Comparison of ENCODE assay signal across 8 cellular contexts in genomic region chr3:194686816-194687637, GRCh38. TPM values are rescaled to one million over a fixed set of nuclear protein-coding genes. Genes with fewer than 3 reads are reported as not detected.
DNase-seq lines count a peak whose midpoint lies in the region; ATAC-seq and TF ChIP-seq lines count a peak whose summit lies in the region.

No MANE protein-coding gene starts in this region.

- TF ChIP-seq CTCF in HFFc6 (IDR thresholded peaks at IDR 0.05) (no peak), tibial artery (IDR thresholded peaks at IDR 0.05) (no peak)

- no peaks in the 10 kb centered on the region for H3K9me3 Mint-ChIP-seq in CD4-positive, alpha-beta memory T cell
- H3K9me3 Mint-ChIP-seq in HFFc6 = no peaks in the 10 kb centered on the region
- no peaks in the 10 kb centered on the region for H3K9me3 Mint-ChIP-seq in activated CD4-positive, alpha-beta T cell treated with anti-CD3 and anti-CD28 coated beads, Interleukin-2, amount 10 ng/mL, durations not matched to agents 7 days and 5 days

- no peaks in the 10 kb centered on the region for H3K9me3 ChIP-seq in CD4-positive, alpha-beta memory T cell (ENCODE audit: control insufficient read depth in 1 of 2, low read length in 2 of 2)
- H3K9me3 ChIP-seq in mononuclear cell (ENCODE audit: low read depth, low read length) = no peaks in the 10 kb centered on the region
- no peaks in the 10 kb centered on the region for H3K9me3 ChIP-seq in tibial artery

- no peak for ATAC-seq in HG02938 (IDR thresholded peaks at IDR 0.05; ENCODE audit: unreplicated experiment)

- H3K4me1 ChIP-seq in CD4-positive, alpha-beta memory T cell (ENCODE audit: insufficient read depth, low read length) = peaks cover 51% of the 10 kb centered on the region
- peaks cover 72% of the 10 kb centered on the region for H3K4me1 ChIP-seq in mononuclear cell (ENCODE audit: insufficient read depth, low read length)
- H3K4me1 ChIP-seq in tibial artery = peaks cover 0 to 43% (median 34%) of the 10 kb centered on the region in 4 donors

- CTCF ChIA-PET in CD4-positive, alpha-beta memory T cell (lab: Charles Lee; ENCODE audit: partially characterized antibody) = interaction anchor here (0.7 to 9.0 kb wide), 26 partner anchors 10 to 587 kb away, joined by 3 to 281 read pairs (median 4); partner anchors contain the start of genes LSG1 and XXYLT1
- CTCF ChIA-PET in activated CD4-positive, alpha-beta T cell treated with anti-CD3 and anti-CD28 coated beads, Interleukin-2, amount 10 ng/mL, durations not matched to agents 7 days and 5 days (lab: Charles Lee) = interaction anchor here (0.5 to 3.7 kb wide), 12 partner anchors 11 to 583 kb away, joined by 3 to 35 read pairs (median 4); partner anchors contain the start of genes LSG1 and XXYLT1

- H3K36me3 ChIP-seq in CD4-positive, alpha-beta memory T cell (ENCODE audit: insufficient read depth, low read length) = no peaks in the 10 kb centered on the region
- H3K36me3 ChIP-seq in tibial artery = no peaks in the 10 kb centered on the region

- peak overlapping the region in 5 of 7 donors; percentile 47 to 94 (median 90) for H3K27ac Mint-ChIP-seq in CD4-positive, alpha-beta memory T cell
- H3K27ac Mint-ChIP-seq in HFFc6 = no peak overlapping the region; the same call in 1 of the 2 replicates
- H3K27ac Mint-ChIP-seq in activated CD4-positive, alpha-beta T cell treated with anti-CD3 and anti-CD28 coated beads, Interleukin-2, amount 10 ng/mL, durations not matched to agents 7 days and 5 days = no peak overlapping the region

- peaks cover 0 to 5% of the 10 kb centered on the region in 2 donors for H3K36me3 Mint-ChIP-seq in CD4-positive, alpha-beta memory T cell
- peaks cover 7% of the 10 kb centered on the region; the same call in 1 of the 2 replicates for H3K36me3 Mint-ChIP-seq in HFFc6 (ENCODE audit: low read depth)
- no peaks in the 10 kb centered on the region for H3K36me3 Mint-ChIP-seq in activated CD4-positive, alpha-beta T cell treated with anti-CD3 and anti-CD28 coated beads, Interleukin-2, amount 10 ng/mL, durations not matched to agents 7 days and 5 days (ENCODE audit: low read depth)

- no peaks in the 10 kb centered on the region for H3K27me3 ChIP-seq in CD4-positive, alpha-beta memory T cell (ENCODE audit: insufficient read depth, low read length)
- no peaks in the 10 kb centered on the region for H3K27me3 ChIP-seq in mononuclear cell (ENCODE audit: insufficient read depth, low read length)
- peaks cover 0 to 14% of the 10 kb centered on the region in 2 donors for H3K27me3 ChIP-seq in tibial artery

- peak overlapping the region; percentile 44 for H3K27ac ChIP-seq in CD4-positive, alpha-beta memory T cell (ENCODE audit: low read depth, low read length)
- peak overlapping the region; percentile 47 to 77 for H3K27ac ChIP-seq in tibial artery

- intact Hi-C loops in CD4-positive, alpha-beta memory T cell (cut with micrococcal nuclease) = loop anchor here (5.0 kb wide), 1 partner anchor 840 kb away; no protein-coding TSS in a partner anchor
- intact Hi-C loops in tibial artery (cut with DNase I; ENCODE audit: low total_unique reads) = no loop called here

- peak overlapping the region; percentile 45 to 58 for H3K4me3 ChIP-seq in CD4-positive, alpha-beta memory T cell (ENCODE audit: low read length in 2 of 2)
- H3K4me3 ChIP-seq in mononuclear cell (ENCODE audit: low read length) = peak overlapping the region; percentile 75
- H3K4me3 ChIP-seq in tibial artery = peak overlapping the region; percentile 55 to 59

- peak overlapping the region; percentile 90 to 98 (median 94) for H3K4me3 Mint-ChIP-seq in CD4-positive, alpha-beta memory T cell
- peak overlapping the region; percentile 94 for H3K4me3 Mint-ChIP-seq in HFFc6
- H3K4me3 Mint-ChIP-seq in activated CD4-positive, alpha-beta T cell treated with anti-CD3 and anti-CD28 coated beads, Interleukin-2, amount 10 ng/mL, durations not matched to agents 7 days and 5 days = peak overlapping the region; percentile 77

- peaks cover 25 to 59% (median 44%) of the 10 kb centered on the region in 4 donors for H3K4me1 Mint-ChIP-seq in CD4-positive, alpha-beta memory T cell
- H3K4me1 Mint-ChIP-seq in HFFc6 (ENCODE audit: low read depth) = peaks cover 60% of the 10 kb centered on the region
- H3K4me1 Mint-ChIP-seq in activated CD4-positive, alpha-beta T cell treated with anti-CD3 and anti-CD28 coated beads, Interleukin-2, amount 10 ng/mL, durations not matched to agents 7 days and 5 days = peaks cover 54% of the 10 kb centered on the region

- POLR2A ChIA-PET in CD4-positive, alpha-beta memory T cell (lab: Charles Lee; ENCODE audit: partially characterized antibody) = interaction anchor here (0.7 to 8.1 kb wide), 24 partner anchors 9 to 863 kb away, joined by 3 to 262 read pairs (median 6); partner anchors contain the start of genes LSG1, PPP1R2, TMEM44 and XXYLT1
- POLR2A ChIA-PET in activated CD4-positive, alpha-beta T cell treated with anti-CD3 and anti-CD28 coated beads, Interleukin-2, amount 10 ng/mL, durations not matched to agents 7 days and 5 days (lab: Charles Lee) = no interaction called here

- no peaks in the 10 kb centered on the region for H3K27me3 Mint-ChIP-seq in CD4-positive, alpha-beta memory T cell
- peaks cover 10% of the 10 kb centered on the region for H3K27me3 Mint-ChIP-seq in HFFc6 (ENCODE audit: insufficient read depth)
- H3K27me3 Mint-ChIP-seq in activated CD4-positive, alpha-beta T cell treated with anti-CD3 and anti-CD28 coated beads, Interleukin-2, amount 10 ng/mL, durations not matched to agents 7 days and 5 days = peaks cover 69% of the 10 kb centered on the region

- DNase-seq in CD4-positive, alpha-beta memory T cell = peak; percentile 31 to 47 (median 41)
- DNase-seq in HFFc6 = peak; percentile 23
- no peak for DNase-seq in activated CD4-positive, alpha-beta T cell treated with anti-CD3 and anti-CD28 coated beads, Interleukin-2, amount 10 ng/mL, durations not matched to agents 7 days and 5 days
- DNase-seq in epidermal melanocyte (ENCODE audit: insufficient read length, low spot score) = peak; percentile 48
- peak; percentile 29 to 73 for DNase-seq in tibial artery
- DNase-seq in mesenteric fat pad (ENCODE audit: low spot score) = no peak

RNA-seq across cellular contexts. Expression of gene FAM43A, which starts 1.3 kb away (rescaled TPM):
- total RNA-seq in CD4-positive, alpha-beta memory T cell = 1 to 10 TPM; 9.4 to 9.9 TPM
- 1 to 10 TPM in 1 of 2 donors, under 1 TPM in 1; 0.34 to 6.0 TPM for polyA plus RNA-seq in CD4-positive, alpha-beta memory T cell
- 10 to 100 TPM; 10.6 to 28.5 (median 11.6) TPM for total RNA-seq in HFFc6 (2021; fragmentation: NEBNext Ultra II Directional; extraction: Animal tissue kit (Norgen Biotek cat#: 25700))
- total RNA-seq in activated CD4-positive, alpha-beta T cell treated with anti-CD3 and anti-CD28 coated beads, Interleukin-2, amount 10 ng/mL, durations not matched to agents 7 days and 5 days = under 1 TPM; 0.54 to 0.69 TPM
- total RNA-seq in mononuclear cell (6.2 TPM), mesenteric fat pad (22.3 TPM)

RNA-seq across cellular contexts. Expression of gene LSG1, which starts 15.0 kb away (rescaled TPM):
- 10 to 100 TPM; 48.4 to 49.5 TPM for total RNA-seq in CD4-positive, alpha-beta memory T cell
- 10 to 100 TPM in 1 of 2 donors, 1 to 10 TPM in 1; 9.6 to 36.3 TPM for polyA plus RNA-seq in CD4-positive, alpha-beta memory T cell
- total RNA-seq in HFFc6 (2021; fragmentation: NEBNext Ultra II Directional; extraction: Animal tissue kit (Norgen Biotek cat#: 25700)) = 10 to 100 TPM; 26.4 to 31.7 (median 29.3) TPM
- 10 to 100 TPM; 42.5 to 44.6 TPM for total RNA-seq in activated CD4-positive, alpha-beta T cell treated with anti-CD3 and anti-CD28 coated beads, Interleukin-2, amount 10 ng/mL, durations not matched to agents 7 days and 5 days
- 70.8 TPM for total RNA-seq in mononuclear cell
- total RNA-seq in mesenteric fat pad = 37.6 TPM

RNA-seq across cellular contexts. Expression of gene TMEM44, which starts 53.8 kb away (rescaled TPM):
- 1 to 10 TPM; 1.9 to 2.1 TPM for total RNA-seq in CD4-positive, alpha-beta memory T cell
- polyA plus RNA-seq in CD4-positive, alpha-beta memory T cell = 1 to 10 TPM in 1 of 2 donors, not detected in 1; 1.3 TPM
- 10 to 100 TPM; 11.8 to 14.0 (median 13.2) TPM for total RNA-seq in HFFc6 (2021; fragmentation: NEBNext Ultra II Directional; extraction: Animal tissue kit (Norgen Biotek cat#: 25700))
- total RNA-seq in activated CD4-positive, alpha-beta T cell treated with anti-CD3 and anti-CD28 coated beads, Interleukin-2, amount 10 ng/mL, durations not matched to agents 7 days and 5 days = 1 to 10 TPM; 1.9 to 2.7 TPM
- total RNA-seq in mononuclear cell (0.21 TPM), mesenteric fat pad (12.4 TPM)

Comparison
In these comparisons a context has a peak if more than half of its experiments do, and no peak if none do; other contexts are left out.
1. DNase-seq: peak in CD4-positive, alpha-beta memory T cell (5 of 5), HFFc6 (single experiment), epidermal melanocyte (single experiment) and tibial artery (2 of 2); none in activated CD4-positive, alpha-beta T cell treated with anti-CD3 and anti-CD28 coated beads, Interleukin-2, amount 10 ng/mL, durations not matched to agents 7 days and 5 days (single experiment) and mesenteric fat pad (single experiment).
2. H3K27ac Mint-ChIP-seq: peak in CD4-positive, alpha-beta memory T cell (5 of 7); none in HFFc6 (single experiment) and activated CD4-positive, alpha-beta T cell treated with anti-CD3 and anti-CD28 coated beads, Interleukin-2, amount 10 ng/mL, durations not matched to agents 7 days and 5 days (single experiment).
3. Peak in every context shown above with its lines, with median percentiles within 50 percentile points of each other: H3K4me3 ChIP-seq and H3K4me3 Mint-ChIP-seq.